In genomic region chr12:124430491-124430890, GRCh38 we compare ENCODE assay signal across 21 cellular contexts.
"Had no signal": no experiment of that assay in that cellular context is flagged by ENCODE, and none has a peak within 500 bp of the region (broad histone marks: within the 10 kb centered on the region; RNA-seq: fewer than 3 reads in every experiment).

No MANE protein-coding gene starts in this region.

- H3K9me3 ChIP-seq: colonic mucosa, stomach, testis, upper lobe of left lung had no signal

- H3K4me3 Mint-ChIP-seq: activated CD4-positive, alpha-beta memory T cell treated with anti-CD3 and anti-CD28 coated beads, Interleukin-2, amount 10 ng/mL, durations not matched to agents 7 days and 5 days; activated CD8-positive, alpha-beta memory T cell treated with anti-CD3 and anti-CD28 coated beads, Interleukin-2, amount 10 ng/mL, durations not matched to agents 7 days and 5 days; activated naive CD4-positive, alpha-beta T cell treated with anti-CD3 and anti-CD28 coated beads, Interleukin-2, amount 10 ng/mL, durations not matched to agents 7 days and 5 days; activated naive CD8-positive, alpha-beta T cell treated with anti-CD3 and anti-CD28 coated beads, Interleukin-2, amount 50 U/mL, for 24 hours; central memory CD8-positive, alpha-beta T cell; naive thymus-derived CD4-positive, alpha-beta T cell had no signal

- H3K36me3 ChIP-seq: colonic mucosa had no signal

- H3K27ac Mint-ChIP-seq: activated CD4-positive, alpha-beta memory T cell treated with anti-CD3 and anti-CD28 coated beads, Interleukin-2, amount 10 ng/mL, durations not matched to agents 7 days and 5 days; activated CD8-positive, alpha-beta memory T cell treated with anti-CD3 and anti-CD28 coated beads, Interleukin-2, amount 10 ng/mL, durations not matched to agents 7 days and 5 days; activated naive CD4-positive, alpha-beta T cell treated with anti-CD3 and anti-CD28 coated beads, Interleukin-2, amount 10 ng/mL, durations not matched to agents 7 days and 5 days; activated naive CD8-positive, alpha-beta T cell treated with anti-CD3 and anti-CD28 coated beads, Interleukin-2, amount 50 U/mL, for 24 hours had no signal

- H3K27me3 Mint-ChIP-seq: activated CD4-positive, alpha-beta memory T cell treated with anti-CD3 and anti-CD28 coated beads, Interleukin-2, amount 10 ng/mL, durations not matched to agents 7 days and 5 days; activated CD8-positive, alpha-beta memory T cell treated with anti-CD3 and anti-CD28 coated beads, Interleukin-2, amount 10 ng/mL, durations not matched to agents 7 days and 5 days; activated naive CD4-positive, alpha-beta T cell treated with anti-CD3 and anti-CD28 coated beads, Interleukin-2, amount 10 ng/mL, durations not matched to agents 7 days and 5 days; activated naive CD8-positive, alpha-beta T cell treated with anti-CD3 and anti-CD28 coated beads, Interleukin-2, amount 50 U/mL, for 24 hours; central memory CD8-positive, alpha-beta T cell; naive thymus-derived CD4-positive, alpha-beta T cell had no signal

- ATAC-seq: activated CD8-positive, alpha-beta memory T cell treated with anti-CD3 and anti-CD28 coated beads, Interleukin-2, amount 10 ng/mL, durations not matched to agents 7 days and 5 days; activated naive CD8-positive, alpha-beta T cell treated with anti-CD3 and anti-CD28 coated beads, Interleukin-2, amount 50 U/mL, for 24 hours; esophagus mucosa; left ventricle myocardium superior; naive thymus-derived CD4-positive, alpha-beta T cell; right cardiac atrium had no signal

- H3K9me3 Mint-ChIP-seq: activated naive CD8-positive, alpha-beta T cell treated with anti-CD3 and anti-CD28 coated beads, Interleukin-2, amount 50 U/mL, for 24 hours; central memory CD8-positive, alpha-beta T cell; immature natural killer cell had no signal

- H3K27ac ChIP-seq: brain microvascular endothelial cell, colonic mucosa, SK-N-MC had no signal

- H3K4me3 ChIP-seq: colonic mucosa, SK-N-MC, stomach, testis, upper lobe of left lung had no signal

- DNase-seq: activated CD4-positive, alpha-beta memory T cell treated with anti-CD3 and anti-CD28 coated beads, Interleukin-2, amount 10 ng/mL, durations not matched to agents 7 days and 5 days; activated CD4-positive, alpha-beta T cell treated with anti-CD3 and anti-CD28 coated beads for 48 hours; activated CD8-positive, alpha-beta memory T cell treated with anti-CD3 and anti-CD28 coated beads, Interleukin-2, amount 10 ng/mL, durations not matched to agents 7 days and 5 days; activated naive CD4-positive, alpha-beta T cell treated with anti-CD3 and anti-CD28 coated beads, Interleukin-2, amount 10 ng/mL, durations not matched to agents 7 days and 5 days; activated naive CD8-positive, alpha-beta T cell treated with anti-CD3 and anti-CD28 coated beads, Interleukin-2, amount 50 U/mL, for 24 hours; activated T-cell treated with anti-CD3 and anti-CD28 coated beads, Interleukin-2, amount 50 U/mL, for 1 hour; anterior cingulate cortex; brain microvascular endothelial cell; colonic mucosa; immature natural killer cell; left ventricle myocardium superior; naive thymus-derived CD4-positive, alpha-beta T cell; occipital lobe; stimulated activated CD4-positive, alpha-beta T cell treated with anti-CD3 and anti-CD28 coated beads, Interleukin-2, amount 100 ng/mL, for 48 hours; stomach; testis had no signal

- H3K4me1 Mint-ChIP-seq: activated naive CD4-positive, alpha-beta T cell treated with anti-CD3 and anti-CD28 coated beads, Interleukin-2, amount 10 ng/mL, durations not matched to agents 7 days and 5 days had no signal

- H3K27me3 ChIP-seq: brain microvascular endothelial cell, colonic mucosa, stomach, testis, upper lobe of left lung had no signal
